ENCODE assay signal across 13 cellular contexts in the genomic region with DNA sequence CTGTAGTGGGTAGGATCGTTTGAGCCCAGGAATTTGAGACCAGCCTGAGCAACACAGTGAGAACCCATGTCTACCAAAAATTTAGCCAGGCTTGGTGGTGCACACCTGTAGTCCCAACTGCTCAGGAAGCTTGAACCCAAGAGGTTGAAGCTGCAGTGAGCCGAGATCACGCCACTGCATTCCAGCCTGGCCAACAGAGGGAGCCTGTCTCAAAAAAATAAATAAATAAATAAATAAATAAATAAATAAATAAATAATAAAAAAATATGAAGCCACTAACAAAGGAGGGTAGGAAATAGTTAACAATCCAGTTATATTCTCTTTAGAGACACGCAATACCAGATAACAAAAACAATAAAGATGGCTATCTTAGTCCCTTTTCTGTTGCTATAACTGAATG. TPM values are rescaled to one million over a fixed set of nuclear protein-coding genes. Genes with fewer than 3 reads are reported as not detected.
DNase-seq lines count a peak whose midpoint lies in the region; TF ChIP-seq lines count a peak whose summit lies in the region.
"Had no signal": no experiment of that assay in that cellular context is flagged by ENCODE, and none has a peak within 500 bp of the region (broad histone marks: within the 10 kb centered on the region; RNA-seq: fewer than 3 reads in every experiment).

No MANE protein-coding gene starts in this region.

- no peaks in the 10 kb centered on the region for H3K36me3 ChIP-seq in neural progenitor cell
- H3K36me3 ChIP-seq in CD4-positive, alpha-beta memory T cell (ENCODE audit: insufficient read depth, low read length), result no peaks in the 10 kb centered on the region

- TF ChIP-seq CTCF in LNCAP (IDR thresholded peaks at IDR 0.05), result peak; percentile 40; the same call in 1 of the 2 replicates
- TF ChIP-seq CTCF in cardiac fibroblast (IDR thresholded peaks at IDR 0.05; ENCODE audit: low read depth, low read length), result peak; percentile 52
- TF ChIP-seq CTCF in neural progenitor cell (IDR thresholded peaks at IDR 0.05), result peak; percentile 47

- no peaks in the 10 kb centered on the region for H3K4me1 ChIP-seq in neural progenitor cell
- no peaks in the 10 kb centered on the region for H3K4me1 ChIP-seq in CD4-positive, alpha-beta memory T cell (ENCODE audit: insufficient read depth, low read length)

- no peaks in the 10 kb centered on the region for H3K27me3 ChIP-seq in neural progenitor cell
- H3K27me3 ChIP-seq in CD4-positive, alpha-beta memory T cell (ENCODE audit: insufficient read depth, low read length), result no peaks in the 10 kb centered on the region

- no peaks in the 10 kb centered on the region for H3K79me2 ChIP-seq in neural progenitor cell (ENCODE audit: low read depth)

- no peak overlapping the region for H3K27ac Mint-ChIP-seq in neural progenitor cell
- no peak overlapping the region for H3K27ac Mint-ChIP-seq in CD4-positive, alpha-beta memory T cell
- H3K27ac Mint-ChIP-seq: activated T-cell treated with anti-CD3 and anti-CD28 coated beads, Interleukin-2, amount 50 U/mL, for 24 hours had no signal

- no peaks in the 10 kb centered on the region for H3K4me1 Mint-ChIP-seq in neural progenitor cell
- peaks cover 6 to 14% (median 7%) of the 10 kb centered on the region in 4 donors for H3K4me1 Mint-ChIP-seq in CD4-positive, alpha-beta memory T cell

- no peak overlapping the region for H3K27ac ChIP-seq in neural progenitor cell
- no peak overlapping the region for H3K27ac ChIP-seq in CD4-positive, alpha-beta memory T cell (ENCODE audit: low read depth, low read length)

- H2AFZ ChIP-seq in neural progenitor cell (replicated peaks), result no peak overlapping the region

- no peak overlapping the region for H3K4me2 ChIP-seq in neural progenitor cell

- DNase-seq in EH (ENCODE audit: low read depth), result peak; percentile 22
- DNase-seq in cardiac fibroblast (ENCODE audit: low read depth in 2 of 2), result peak in 1 of 2 donors; percentile 34
- DNase-seq in neural progenitor cell (ENCODE audit: low spot score), result no peak
- no peak for DNase-seq in NOMO-1 treated with DMSO at 0.1 percent for 48 hours (lab: John Stamatoyannopoulos, UW; ENCODE audit: unreplicated experiment)
- no peak for DNase-seq in CD4-positive, alpha-beta memory T cell
- DNase-seq in DMS79 (lab: John Stamatoyannopoulos, UW), result no peak
- DNase-seq in activated naive CD4-positive, alpha-beta T cell treated with anti-CD3 and anti-CD28 coated beads, Interleukin-2, amount 50 U/mL, for 16 hours, result no peak
- DNase-seq: activated T-cell treated with anti-CD3 and anti-CD28 coated beads, Interleukin-2, amount 50 U/mL, for 24 hours; cerebellar nuclear complex; NCI-H1092; stimulated activated CD4-positive, alpha-beta T cell treated with anti-CD3 and anti-CD28 coated beads, Interleukin-12 subunit alpha, Interleukin-12 subunit beta, amount 100 ng/mL, for 4 hours; T1000 had no signal

- H3F3A ChIP-seq in neural progenitor cell (ENCODE audit: low read depth), result no peaks in the 10 kb centered on the region

- CTCF ChIA-PET in CD4-positive, alpha-beta memory T cell (lab: Charles Lee; ENCODE audit: partially characterized antibody), result interaction anchor here (1.0 to 1.5 kb wide), 5 partner anchors 8 to 141 kb away, joined by 3 to 7 read pairs (median 4); no protein-coding TSS in a partner anchor

- no peak overlapping the region for H3K4me3 Mint-ChIP-seq in neural progenitor cell
- H3K4me3 Mint-ChIP-seq in CD4-positive, alpha-beta memory T cell, result no peak overlapping the region
- H3K4me3 Mint-ChIP-seq: activated T-cell treated with anti-CD3 and anti-CD28 coated beads, Interleukin-2, amount 50 U/mL, for 24 hours had no signal

- peaks cover 6% of the 10 kb centered on the region for H3K27me3 Mint-ChIP-seq in neural progenitor cell (ENCODE audit: insufficient read depth, low read depth)
- no peaks in the 10 kb centered on the region for H3K27me3 Mint-ChIP-seq in CD4-positive, alpha-beta memory T cell
- H3K27me3 Mint-ChIP-seq: activated T-cell treated with anti-CD3 and anti-CD28 coated beads, Interleukin-2, amount 50 U/mL, for 24 hours had no signal

- H4K20me1 ChIP-seq in neural progenitor cell (ENCODE audit: low read depth), result no peaks in the 10 kb centered on the region

- H3K9ac ChIP-seq in neural progenitor cell, result no peak overlapping the region

- H3K36me3 Mint-ChIP-seq in neural progenitor cell, result no peaks in the 10 kb centered on the region
- H3K36me3 Mint-ChIP-seq in CD4-positive, alpha-beta memory T cell, result no peaks in the 10 kb centered on the region

- POLR2A ChIA-PET in CD4-positive, alpha-beta memory T cell (lab: Charles Lee; ENCODE audit: partially characterized antibody), result interaction anchor here (2.8 kb wide), 1 partner anchor 10 kb away, joined by 12 read pairs; no protein-coding TSS in a partner anchor

- H3K9me3 ChIP-seq in neural progenitor cell (ENCODE audit: low read depth), result no peaks in the 10 kb centered on the region
- no peaks in the 10 kb centered on the region for H3K9me3 ChIP-seq in CD4-positive, alpha-beta memory T cell (ENCODE audit: control insufficient read depth in 1 of 2, low read length in 2 of 2)

- H3K4me3 ChIP-seq in cardiac fibroblast (replicated peaks in 1 of 2; ENCODE audit: low read depth in 2 of 2, low read length in 2 of 2) (no peak overlapping the region), neural progenitor cell (no peak overlapping the region)
- H3K4me3 ChIP-seq in CD4-positive, alpha-beta memory T cell (ENCODE audit: low read length in 2 of 2), result no peak overlapping the region

- no peaks in the 10 kb centered on the region for H3K9me3 Mint-ChIP-seq in neural progenitor cell
- no peaks in the 10 kb centered on the region for H3K9me3 Mint-ChIP-seq in CD4-positive, alpha-beta memory T cell
- H3K9me3 Mint-ChIP-seq: activated T-cell treated with anti-CD3 and anti-CD28 coated beads, Interleukin-2, amount 50 U/mL, for 24 hours had no signal

- intact Hi-C loops in CD4-positive, alpha-beta memory T cell (cut with micrococcal nuclease), result no loop called here

RNA-seq across cellular contexts. Expression of a gene that starts 11.9 kb away (rescaled TPM):
- total RNA-seq in neural progenitor cell (ENCODE audit: low replicate concordance), result not detected in 2 replicates
- total RNA-seq in CD4-positive, alpha-beta memory T cell, result 1 to 10 TPM; 9.2 to 9.3 TPM
- polyA plus RNA-seq in CD4-positive, alpha-beta memory T cell, result 10 to 100 TPM; 15.6 to 24.9 TPM

RNA-seq across cellular contexts. Expression of a gene that starts 33.6 kb away (rescaled TPM):
- total RNA-seq in neural progenitor cell (ENCODE audit: low replicate concordance), result 9.9 and 10.7 TPM in 2 replicates
- 10 to 100 TPM; 24.0 to 27.3 TPM for total RNA-seq in CD4-positive, alpha-beta memory T cell
- 10 to 100 TPM in 1 of 2 donors, 1 to 10 TPM in 1; 3.2 to 13.7 TPM for polyA plus RNA-seq in CD4-positive, alpha-beta memory T cell

RNA-seq across cellular contexts. Expression of a gene that starts 53.2 kb away (rescaled TPM):
- total RNA-seq in neural progenitor cell (ENCODE audit: low replicate concordance), result 24.9 and 38.9 TPM in 2 replicates
- 10 to 100 TPM; 23.0 to 25.2 TPM for total RNA-seq in CD4-positive, alpha-beta memory T cell
- polyA plus RNA-seq in CD4-positive, alpha-beta memory T cell, result 10 to 100 TPM; 49.3 to 82.2 TPM

Comparison
In these comparisons a context has a peak if more than half of its experiments do, and no peak if none do; other contexts are left out.
1. RNA of a gene that starts 11.9 kb away (total RNA-seq): 9.2 to 9.3 TPM in CD4-positive, alpha-beta memory T cell; not detected in neural progenitor cell; every median in the first group is over 10 times any median in the second.
2. Peak in every context shown above with its lines, with median percentiles within 50 percentile points of each other: CTCF ChIP-seq.